In genomic region chr5:157998021-157998504, GRCh38 we compare ENCODE assay signal across 17 cellular contexts.
DNase-seq lines count a peak whose midpoint lies in the region; ATAC-seq and TF ChIP-seq lines count a peak whose summit lies in the region.
"Had no signal": no experiment of that assay in that cellular context is flagged by ENCODE, and none has a peak within 500 bp of the region (broad histone marks: within the 10 kb centered on the region; RNA-seq: fewer than 3 reads in every experiment).

No MANE protein-coding gene starts in this region.

- no peaks in the 10 kb centered on the region for H3K9me3 ChIP-seq in MG63
- H3K9me3 ChIP-seq in right atrium auricular region: no peaks in the 10 kb centered on the region
- H3K9me3 ChIP-seq: heart right ventricle, upper lobe of right lung had no signal

- H3K36me3 Mint-ChIP-seq in Calu3 (ENCODE audit: insufficient read depth, unreplicated experiment): no peaks in the 10 kb centered on the region
- H3K36me3 Mint-ChIP-seq: IgD-negative memory B cell had no signal

- no peak for TF ChIP-seq CTCF in Calu3 (IDR thresholded peaks at IDR 0.05; ENCODE audit: unreplicated experiment)
- no peak for TF ChIP-seq CTCF in right atrium auricular region (IDR thresholded peaks at IDR 0.05)

- H3K9me3 Mint-ChIP-seq in Calu3 (ENCODE audit: low read depth, unreplicated experiment): no peaks in the 10 kb centered on the region
- H3K9me3 Mint-ChIP-seq: endodermal cell had no signal

- ATAC-seq in GM21360 (IDR thresholded peaks at IDR 0.05; ENCODE audit: unreplicated experiment) (no peak), HG02588 (IDR thresholded peaks at IDR 0.05; ENCODE audit: unreplicated experiment) (no peak)
- ATAC-seq: activated CD8-positive, alpha-beta T cell treated with anti-CD3 and anti-CD28 coated beads, Interleukin-2, amount 10 ng/mL, durations not matched to agents 7 days and 5 days; heart right ventricle; left cardiac atrium; upper lobe of right lung had no signal

- no peak for DNase-seq in Calu3
- DNase-seq in MG63: peak; percentile 29
- peak; percentile 32 for DNase-seq in astrocyte of the hippocampus (ENCODE audit: low read depth, low spot score)
- DNase-seq in kidney tubule cell (ENCODE audit: low spot score): peak; percentile 17
- DNase-seq in NK-92 (lab: John Stamatoyannopoulos, UW; ENCODE audit: unreplicated experiment): no peak
- DNase-seq in right atrium auricular region (ENCODE audit: low spot score): no peak
- DNase-seq: activated CD8-positive, alpha-beta T cell treated with anti-CD3 and anti-CD28 coated beads, Interleukin-2, amount 10 ng/mL, durations not matched to agents 7 days and 5 days; activated gamma-delta T cell; endodermal cell; heart right ventricle; left cardiac atrium; NCI-H1930; NCI-H748 treated with DMSO at 0.1 percent for 48 hours; upper lobe of right lung had no signal

- no peak overlapping the region for H3K4me3 ChIP-seq in MG63
- H3K4me3 ChIP-seq in right atrium auricular region: no peak overlapping the region
- H3K4me3 ChIP-seq: heart right ventricle, upper lobe of right lung had no signal

- intact Hi-C loops in Calu3 (cut with micrococcal nuclease; ENCODE audit: unreplicated experiment): no loop called here

- H3K27me3 Mint-ChIP-seq in Calu3 (ENCODE audit: unreplicated experiment): no peaks in the 10 kb centered on the region

- H3K4me1 Mint-ChIP-seq in Calu3 (ENCODE audit: low read depth, unreplicated experiment): peaks cover 21% of the 10 kb centered on the region

- H3K4me3 Mint-ChIP-seq in Calu3 (ENCODE audit: low read depth, unreplicated experiment): no peak overlapping the region
- H3K4me3 Mint-ChIP-seq: activated CD8-positive, alpha-beta T cell treated with anti-CD3 and anti-CD28 coated beads, Interleukin-2, amount 10 ng/mL, durations not matched to agents 7 days and 5 days; endodermal cell; IgD-negative memory B cell had no signal

- H3K27ac Mint-ChIP-seq in Calu3 (ENCODE audit: unreplicated experiment): peak overlapping the region; percentile 68
- H3K27ac Mint-ChIP-seq: activated CD8-positive, alpha-beta T cell treated with anti-CD3 and anti-CD28 coated beads, Interleukin-2, amount 10 ng/mL, durations not matched to agents 7 days and 5 days; endodermal cell; IgD-negative memory B cell had no signal

- peaks cover 0 to 4% of the 10 kb centered on the region in 2 donors for H3K4me1 ChIP-seq in right atrium auricular region

- no peaks in the 10 kb centered on the region for H3K27me3 ChIP-seq in MG63
- no peaks in the 10 kb centered on the region for H3K27me3 ChIP-seq in right atrium auricular region
- H3K27me3 ChIP-seq: heart right ventricle, upper lobe of right lung had no signal

- H3K27ac ChIP-seq in right atrium auricular region: no peak overlapping the region
- H3K27ac ChIP-seq: heart right ventricle, upper lobe of right lung had no signal

- H3K36me3 ChIP-seq in MG63: no peaks in the 10 kb centered on the region
- no peaks in the 10 kb centered on the region for H3K36me3 ChIP-seq in right atrium auricular region
- H3K36me3 ChIP-seq: heart right ventricle, upper lobe of right lung had no signal

- BruUV-seq in Calu3 (replicated peaks; lab: Mats Ljungman, UMichigan): no TSS peak

- CTCF ChIA-PET in Calu3 (lab: Charles Lee): no interaction called here

Comparison
In these comparisons a context has a peak if more than half of its experiments do, and no peak if none do; other contexts are left out.
1. DNase-seq: peak in MG63 (single experiment), astrocyte of the hippocampus (single experiment) and kidney tubule cell (single experiment); none in Calu3 (single experiment), NK-92 (single experiment) and right atrium auricular region (single experiment).